Comparison of ENCODE assay signal across 8 cellular contexts in the genomic region with DNA sequence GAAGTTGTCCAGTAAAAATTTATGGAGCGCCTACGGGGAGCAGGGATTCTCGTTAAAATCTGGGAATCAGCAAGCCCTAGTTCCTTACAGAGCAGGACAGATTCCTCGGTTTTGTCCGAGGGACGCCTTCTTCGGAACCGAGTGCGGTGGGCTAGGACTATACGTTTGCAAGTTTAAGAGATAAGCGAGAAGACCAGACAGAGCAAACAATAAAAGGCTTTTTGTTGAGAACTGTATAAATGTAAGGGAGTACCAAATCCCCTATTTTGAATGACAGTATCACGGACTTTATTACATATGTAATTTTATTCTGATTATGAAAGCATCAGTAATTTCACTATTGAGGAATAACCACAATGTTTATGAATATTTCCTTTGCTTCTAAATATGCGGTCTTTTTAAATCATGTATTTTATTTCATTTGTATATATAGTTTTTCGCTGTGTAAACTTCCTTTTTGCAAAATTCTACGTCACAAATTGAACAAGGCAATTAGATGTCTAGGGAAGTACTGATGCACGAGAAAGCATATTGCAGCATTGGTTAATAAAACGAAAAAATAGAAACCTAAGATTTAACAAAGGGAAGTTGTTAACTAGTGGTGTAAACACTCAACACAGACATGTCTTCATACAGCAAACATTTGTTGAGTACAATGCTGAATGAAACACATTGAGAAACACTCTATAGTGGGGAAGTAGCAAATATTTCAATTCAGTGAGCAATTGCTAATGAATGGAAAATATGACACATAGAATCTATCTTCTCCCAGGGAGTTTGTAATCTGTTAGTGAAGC. TPM values are rescaled to one million over a fixed set of nuclear protein-coding genes. Genes with fewer than 3 reads are reported as not detected.
A peak's percentile ranks its signal among the peaks of the same experiment; 100 is the strongest.
DNase-seq lines count a peak whose midpoint lies in the region; ATAC-seq and TF ChIP-seq lines count a peak whose summit lies in the region.

No MANE protein-coding gene starts in this region.

- peaks cover 40% of the 10 kb centered on the region for H3K36me3 Mint-ChIP-seq in Calu3 (ENCODE audit: insufficient read depth, unreplicated experiment)
- H3K36me3 Mint-ChIP-seq in stimulated activated effector memory CD8-positive, alpha-beta T cell treated with anti-CD3 and anti-CD28 coated beads, Interleukin-12 subunit alpha, Interleukin-12 subunit beta, amount 100 ng/mL, for 72 hours: peaks cover 21% of the 10 kb centered on the region

- no peaks in the 10 kb centered on the region for H3K9me3 Mint-ChIP-seq in Calu3 (ENCODE audit: low read depth, unreplicated experiment)
- H3K9me3 Mint-ChIP-seq in stimulated activated effector memory CD8-positive, alpha-beta T cell treated with anti-CD3 and anti-CD28 coated beads, Interleukin-12 subunit alpha, Interleukin-12 subunit beta, amount 100 ng/mL, for 72 hours: no peaks in the 10 kb centered on the region

- H3K9me3 ChIP-seq in adipocyte (ENCODE audit: control insufficient read depth, low read length) (no peaks in the 10 kb centered on the region), iPS-18a (ENCODE audit: control insufficient read depth, low read depth, low read length) (no peaks in the 10 kb centered on the region)

- TSS peak; percentile 62 for BruUV-seq in Calu3 (replicated peaks; lab: Mats Ljungman, UMichigan)

- H4K20me1 ChIP-seq in KMS-11 (ENCODE audit: insufficient read depth): peaks cover 10% of the 10 kb centered on the region; the same call in 1 of the 2 replicates

- CTCF ChIA-PET in Calu3 (lab: Charles Lee): interaction anchor here (0.7 kb wide), 1 partner anchor 7 kb away, joined by 4 read pairs; no protein-coding TSS in a partner anchor

- H3K4me1 ChIP-seq in KMS-11 (ENCODE audit: low read depth, poor library complexity, severe bottlenecking) (peaks cover 18% of the 10 kb centered on the region), adipocyte (ENCODE audit: control insufficient read depth, insufficient read depth, low read length) (peaks cover 36% of the 10 kb centered on the region), iPS-18a (ENCODE audit: control insufficient read depth, low read depth, low read length) (peaks cover 23% of the 10 kb centered on the region)

- H3K27ac ChIP-seq in KMS-11 (peak overlapping the region; percentile 42; the same call in 1 of the 2 replicates), iPS-18a (ENCODE audit: low read length) (peak overlapping the region; percentile 33)

- H3K4me2 ChIP-seq in KMS-11: peak overlapping the region; percentile 73

- H3K27me3 ChIP-seq in KMS-11 (ENCODE audit: insufficient read depth, low read depth): no peaks in the 10 kb centered on the region
- no peaks in the 10 kb centered on the region for H3K27me3 ChIP-seq in adipocyte (replicated peaks; ENCODE audit: control insufficient read depth, insufficient read depth, low read length)
- H3K27me3 ChIP-seq in iPS-18a (ENCODE audit: control insufficient read depth, insufficient read depth, low read length): no peaks in the 10 kb centered on the region

- ATAC-seq in stimulated activated effector memory CD8-positive, alpha-beta T cell treated with anti-CD3 and anti-CD28 coated beads, Interleukin-12 subunit alpha, Interleukin-12 subunit beta, amount 100 ng/mL, for 72 hours: no peak
- ATAC-seq in HG03457 (IDR thresholded peaks at IDR 0.05; ENCODE audit: unreplicated experiment): no peak
- no peak for ATAC-seq in HG03432 (IDR thresholded peaks at IDR 0.05; ENCODE audit: unreplicated experiment)

- no peaks in the 10 kb centered on the region for H3K36me3 ChIP-seq in KMS-11 (ENCODE audit: insufficient read depth)
- no peaks in the 10 kb centered on the region for H3K36me3 ChIP-seq in adipocyte (ENCODE audit: control insufficient read depth, insufficient read depth, low read length, severe bottlenecking)
- no peaks in the 10 kb centered on the region for H3K36me3 ChIP-seq in iPS-18a (ENCODE audit: control insufficient read depth, low read depth, low read length)

- H3K4me3 Mint-ChIP-seq in Calu3 (ENCODE audit: low read depth, unreplicated experiment): peak overlapping the region; percentile 65
- peak overlapping the region; percentile 80 for H3K4me3 Mint-ChIP-seq in stimulated activated effector memory CD8-positive, alpha-beta T cell treated with anti-CD3 and anti-CD28 coated beads, Interleukin-12 subunit alpha, Interleukin-12 subunit beta, amount 100 ng/mL, for 72 hours

- H3K9ac ChIP-seq in KMS-11 (peak overlapping the region; percentile 59; the same call in 1 of the 2 replicates), adipocyte (ENCODE audit: low read length) (peak overlapping the region; percentile 96), iPS-18a (ENCODE audit: low read length) (peak overlapping the region; percentile 68)

- H3K27me3 Mint-ChIP-seq in Calu3 (ENCODE audit: unreplicated experiment): no peaks in the 10 kb centered on the region

- TF ChIP-seq CTCF in Calu3 (IDR thresholded peaks at IDR 0.05; ENCODE audit: unreplicated experiment) (no peak), KMS-11 (conservative IDR thresholded peaks at IDR 0.05; ENCODE audit: low read depth, low read length) (no peak)

- intact Hi-C loops in Calu3 (cut with micrococcal nuclease; ENCODE audit: unreplicated experiment): loop anchor here (2.0 to 10.0 kb wide), 2 partner anchors 49 to 139 kb away; no protein-coding TSS in a partner anchor

- H3K79me2 ChIP-seq in KMS-11 (ENCODE audit: insufficient read depth, low read depth): peaks cover 31% of the 10 kb centered on the region

- H3K4me1 Mint-ChIP-seq in Calu3 (ENCODE audit: low read depth, unreplicated experiment): no peaks in the 10 kb centered on the region
- peaks cover 49% of the 10 kb centered on the region for H3K4me1 Mint-ChIP-seq in stimulated activated effector memory CD8-positive, alpha-beta T cell treated with anti-CD3 and anti-CD28 coated beads, Interleukin-12 subunit alpha, Interleukin-12 subunit beta, amount 100 ng/mL, for 72 hours

- H3K4me3 ChIP-seq in KMS-11 (IDR thresholded peaks at IDR 0.05; ENCODE audit: insufficient read depth, low read depth, low read length) (no peak overlapping the region), adipocyte (ENCODE audit: low read length) (peak overlapping the region; percentile 93), iPS-18a (ENCODE audit: low read length) (peak overlapping the region; percentile 60)

- H2AFZ ChIP-seq in KMS-11 (ENCODE audit: low read depth): peak overlapping the region; percentile 49; the same call in 1 of the 2 replicates

- DNase-seq in Calu3: no peak
- peak; percentile 86 for DNase-seq in adipocyte (ENCODE audit: low read depth)
- DNase-seq in stimulated activated effector memory CD8-positive, alpha-beta T cell treated with anti-CD3 and anti-CD28 coated beads, Interleukin-12 subunit alpha, Interleukin-12 subunit beta, amount 100 ng/mL, for 72 hours (ENCODE audit: low spot score in 2 of 2): no peak
- DNase-seq in nucleus accumbens (lab: John Stamatoyannopoulos, UW): no peak

- H3K27ac Mint-ChIP-seq in Calu3 (ENCODE audit: unreplicated experiment): peak overlapping the region; percentile 89
- H3K27ac Mint-ChIP-seq in stimulated activated effector memory CD8-positive, alpha-beta T cell treated with anti-CD3 and anti-CD28 coated beads, Interleukin-12 subunit alpha, Interleukin-12 subunit beta, amount 100 ng/mL, for 72 hours: peak overlapping the region; percentile 92

RNA-seq across cellular contexts. Expression of a gene that starts 1.2 kb away (rescaled TPM):
- 109 and 120 TPM in 2 replicates for total RNA-seq in Calu3 (2022)
